ENCODE assay signal across 31 cellular contexts in the genomic region with DNA sequence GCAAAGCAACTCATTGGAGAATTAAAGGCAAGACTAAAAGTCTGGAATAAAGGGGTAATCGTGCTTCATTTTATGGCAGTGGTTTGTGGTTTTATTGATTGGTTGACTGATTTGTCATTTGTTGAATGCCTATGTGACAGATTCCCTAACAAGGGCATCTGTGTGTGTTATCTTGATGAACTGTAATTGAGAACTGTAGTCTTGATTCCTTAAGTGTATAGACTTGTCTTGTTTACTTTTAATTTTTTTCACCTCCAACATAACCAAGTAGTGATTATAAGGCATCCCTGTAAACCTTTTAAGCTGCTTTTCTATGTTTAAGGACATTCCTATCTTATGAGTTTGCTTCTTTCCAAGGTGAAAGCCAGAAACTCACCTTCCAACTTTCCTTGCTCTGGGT.
"Had no signal": no experiment of that assay in that cellular context is flagged by ENCODE, and none has a peak within 500 bp of the region (broad histone marks: within the 10 kb centered on the region; RNA-seq: fewer than 3 reads in every experiment).

No MANE protein-coding gene starts in this region.

- ATAC-seq: activated CD4-positive, CD25-positive, alpha-beta regulatory T cell treated with anti-CD3 and anti-CD28 coated beads, Interleukin-2, amount 50 U/mL, for 24 hours; activated CD8-positive, alpha-beta T cell treated with anti-CD3 and anti-CD28 coated beads for 36 hours; activated naive CD8-positive, alpha-beta T cell treated with anti-CD3 and anti-CD28 coated beads, Interleukin-2, amount 50 U/mL, for 24 hours; activated T-cell treated with anti-CD3 and anti-CD28 coated beads, Interleukin-2, amount 50 U/mL, for 4 hours; activated T-helper 17 cell treated with anti-CD3 and anti-CD28 coated beads, Interleukin-2, amount 50 U/mL, for 72 hours; T-helper 17 cell had no signal

- H3K27me3 Mint-ChIP-seq: activated T-helper 17 cell treated with anti-CD3 and anti-CD28 coated beads, Interleukin-2, amount 50 U/mL, for 72 hours had no signal

- H3K36me3 ChIP-seq: adrenal gland, brain microvascular endothelial cell, WERI-Rb-1 had no signal

- H3K4me3 ChIP-seq: adrenal gland had no signal

- H3K27ac ChIP-seq: adrenal gland, brain microvascular endothelial cell, epithelial cell of prostate, WERI-Rb-1 had no signal

- H3K4me3 Mint-ChIP-seq: activated B cell treated with CpG ODN at 0.5 μM for 24 hours; activated CD8-positive, alpha-beta T cell treated with anti-CD3 and anti-CD28 coated beads for 36 hours; activated naive CD4-positive, alpha-beta T cell treated with anti-CD3 and anti-CD28 coated beads, Interleukin-2, amount 50 U/mL, for 24 hours; activated naive CD8-positive, alpha-beta T cell treated with anti-CD3 and anti-CD28 coated beads for 36 hours; activated naive CD8-positive, alpha-beta T cell treated with anti-CD3 and anti-CD28 coated beads, Interleukin-2, amount 50 U/mL, for 24 hours; activated T-cell treated with anti-CD3 and anti-CD28 coated beads, Interleukin-2, amount 50 U/mL, for 4 hours; activated T-helper 17 cell treated with anti-CD3 and anti-CD28 coated beads, Interleukin-2, amount 50 U/mL, for 72 hours; T-helper 17 cell; T-helper 2 cell treated with Interferon-gamma antibody and Interleukin-4, amounts not matched to agents 5 μg/mL and 100 μg/mL, for 36 hours had no signal

- H3K27me3 ChIP-seq: adrenal gland, brain microvascular endothelial cell had no signal

- DNase-seq: activated B cell treated with CpG ODN at 0.5 μM for 24 hours; activated CD4-positive, alpha-beta T cell treated with anti-CD3 and anti-CD28 coated beads for 48 hours; activated CD4-positive, alpha-beta T cell treated with anti-CD3 and anti-CD28 coated beads, Interleukin-2, amount 50 U/mL, for 1 hour; activated CD4-positive, alpha-beta T cell treated with anti-CD3 and anti-CD28 coated beads, Interleukin-2, amount 50 U/mL, for 48 hours; activated CD8-positive, alpha-beta memory T cell treated with anti-CD3 and anti-CD28 coated beads for 24 hours; activated CD8-positive, alpha-beta T cell treated with anti-CD3 and anti-CD28 coated beads for 36 hours; activated effector memory CD4-positive, alpha-beta T cell treated with Interleukin-2 at 50 U/mL for 16 hours; activated gamma-delta T cell treated with Interleukin-2 at 50 U/mL for 16 hours; activated naive CD4-positive, alpha-beta T cell treated with Interleukin-2 at 50 U/mL for 16 hours; activated naive CD8-positive, alpha-beta T cell treated with anti-CD3 and anti-CD28 coated beads for 36 hours; activated naive CD8-positive, alpha-beta T cell treated with anti-CD3 and anti-CD28 coated beads, Interleukin-2, amount 50 U/mL, for 24 hours; activated T-cell treated with anti-CD3 and anti-CD28 coated beads, Interleukin-2, amount 50 U/mL, for 4 hours; adrenal gland; amygdala; aorta; brain microvascular endothelial cell; caudate nucleus; cortex of kidney; dermis blood vessel endothelial cell; effector CD4-positive, alpha-beta T cell; foreskin fibroblast; head of caudate nucleus; T-helper 1 cell; T-helper 17 cell; T1000; WERI-Rb-1 had no signal

- H3K4me1 ChIP-seq: adrenal gland had no signal

- H3K36me3 Mint-ChIP-seq: activated naive CD4-positive, alpha-beta T cell treated with anti-CD3 and anti-CD28 coated beads, Interleukin-2, amount 50 U/mL, for 24 hours; activated naive CD8-positive, alpha-beta T cell treated with anti-CD3 and anti-CD28 coated beads for 36 hours had no signal

- H3K9me3 ChIP-seq: adrenal gland had no signal

- H3K4me1 Mint-ChIP-seq: activated naive CD4-positive, alpha-beta T cell treated with anti-CD3 and anti-CD28 coated beads, Interleukin-2, amount 50 U/mL, for 24 hours; activated naive CD8-positive, alpha-beta T cell treated with anti-CD3 and anti-CD28 coated beads for 36 hours; activated naive CD8-positive, alpha-beta T cell treated with anti-CD3 and anti-CD28 coated beads, Interleukin-2, amount 50 U/mL, for 24 hours; activated T-helper 17 cell treated with anti-CD3 and anti-CD28 coated beads, Interleukin-2, amount 50 U/mL, for 72 hours; T-helper 17 cell had no signal

- H3K27ac Mint-ChIP-seq: activated B cell treated with CpG ODN at 0.5 μM for 24 hours; activated CD8-positive, alpha-beta T cell treated with anti-CD3 and anti-CD28 coated beads for 36 hours; activated naive CD4-positive, alpha-beta T cell treated with anti-CD3 and anti-CD28 coated beads, Interleukin-2, amount 50 U/mL, for 24 hours; activated naive CD8-positive, alpha-beta T cell treated with anti-CD3 and anti-CD28 coated beads for 36 hours; activated naive CD8-positive, alpha-beta T cell treated with anti-CD3 and anti-CD28 coated beads, Interleukin-2, amount 50 U/mL, for 24 hours; activated T-helper 17 cell treated with anti-CD3 and anti-CD28 coated beads, Interleukin-2, amount 50 U/mL, for 72 hours; T-helper 17 cell; T-helper 2 cell treated with Interferon-gamma antibody and Interleukin-4, amounts not matched to agents 5 μg/mL and 100 μg/mL, for 36 hours had no signal
